11 cellular contexts compared by ENCODE assay signal in genomic region chr7:98641646-98642489, GRCh38.
DNase-seq lines count a peak whose midpoint lies in the region; ATAC-seq, FAIRE-seq and TF ChIP-seq lines count a peak whose summit lies in the region.
"Had no signal": no experiment of that assay in that cellular context is flagged by ENCODE, and none has a peak within 500 bp of the region (broad histone marks: within the 10 kb centered on the region; RNA-seq: fewer than 3 reads in every experiment).

No MANE protein-coding gene starts in this region.

- no peak for TF ChIP-seq CTCF in coronary artery (IDR thresholded peaks at IDR 0.05)

- DNase-seq in DMS79 treated with DMSO at 0.1 percent for 48 hours (lab: John Stamatoyannopoulos, UW) (peak; percentile 94), RPMI8226 (peak; percentile 93), coronary artery (ENCODE audit: low spot score) (no peak), T-helper 2 cell (no peak), H54 (ENCODE audit: insufficient read length, low spot score) (no peak), NCI-H146 treated with DMSO at 0.1 percent for 48 hours (lab: John Stamatoyannopoulos, UW; ENCODE audit: unreplicated experiment) (no peak)
- DNase-seq: DND-41; effector CD8-positive, alpha-beta T cell had no signal

- no peak overlapping the region for H3K27ac ChIP-seq in coronary artery
- H3K27ac ChIP-seq: vagina had no signal

- ATAC-seq in GM19397 (IDR thresholded peaks at IDR 0.05; ENCODE audit: unreplicated experiment) (peak; percentile 81), HG03139 (IDR thresholded peaks at IDR 0.05; ENCODE audit: unreplicated experiment) (peak; percentile 77)

- FAIRE-seq in H54 (lab: Jason Lieb, UNC) = no peak

- no peak for TF ChIP-seq POLR2A in H54 (IDR thresholded peaks at IDR 0.05; ENCODE audit: low read depth, low read length)

- H3K4me3 ChIP-seq in coronary artery = no peak overlapping the region
- H3K4me3 ChIP-seq: vagina had no signal

Comparison
In these comparisons a context has a peak if more than half of its experiments do, and no peak if none do; other contexts are left out.
1. DNase-seq: peak in DMS79 treated with DMSO at 0.1 percent for 48 hours (single experiment) and RPMI8226 (single experiment); none in coronary artery (single experiment), T-helper 2 cell (0 of 5), H54 (single experiment) and NCI-H146 treated with DMSO at 0.1 percent for 48 hours (single experiment).